ENCODE assay signal across 10 cellular contexts in the genomic region with DNA sequence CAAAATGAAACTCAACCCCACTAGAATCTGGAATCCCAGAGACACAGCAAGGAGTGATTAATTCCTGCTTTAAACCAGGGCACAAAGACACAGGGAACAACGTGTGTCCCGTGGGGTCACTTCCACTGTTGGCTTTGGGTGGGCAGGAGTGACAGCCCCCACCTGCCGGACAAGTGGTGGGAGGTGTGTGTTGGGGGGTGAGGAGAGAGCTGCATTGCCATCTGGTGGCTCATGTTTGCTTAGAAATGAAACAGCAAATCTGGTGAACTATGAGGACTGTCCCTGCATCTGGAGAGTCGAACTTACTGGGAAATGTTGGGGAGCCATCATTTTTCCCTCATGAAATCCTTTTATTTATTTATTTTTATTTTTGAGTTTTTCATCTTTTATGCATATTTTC.
A peak's percentile ranks its signal among the peaks of the same experiment; 100 is the strongest.
DNase-seq lines count a peak whose midpoint lies in the region; ATAC-seq, FAIRE-seq and TF ChIP-seq lines count a peak whose summit lies in the region.
"Had no signal": no experiment of that assay in that cellular context is flagged by ENCODE, and none has a peak within 500 bp of the region (broad histone marks: within the 10 kb centered on the region; RNA-seq: fewer than 3 reads in every experiment).

No MANE protein-coding gene starts in this region.

- H2BK120ac ChIP-seq in trophoblast cell (ENCODE audit: insufficient read depth, low read length, poor library complexity), result no peak overlapping the region

- TF ChIP-seq RAD21 in HepG2 (CRISPR knock-in tag; IDR thresholded peaks at IDR 0.05), result no peak

- TF ChIP-seq EP300 in HepG2 (IDR thresholded peaks at IDR 0.05; ENCODE audit: low read depth in 2 of 2, low read length in 2 of 2) (no peak), HepG2 (CRISPR knock-in tag; IDR thresholded peaks at IDR 0.05; ENCODE audit: borderline replicate concordance) (no peak)

- H3K4ac ChIP-seq in trophoblast cell (ENCODE audit: low read depth, low read length), result no peak overlapping the region

- H3K14ac ChIP-seq in trophoblast cell (ENCODE audit: low read length), result no peak overlapping the region

- H2BK12ac ChIP-seq in trophoblast cell (ENCODE audit: low read length), result no peak overlapping the region

- H3K36me3 ChIP-seq in HepG2 (replicated peaks in 1 of 2; ENCODE audit: control insufficient read depth in 1 of 2, insufficient read depth in 2 of 2, low read length in 2 of 2) (no peaks in the 10 kb centered on the region), right lobe of liver (no peaks in the 10 kb centered on the region), uterus (no peaks in the 10 kb centered on the region), trophoblast cell (ENCODE audit: control insufficient read depth in 1 of 2, insufficient read depth in 2 of 2, low read length in 2 of 2) (no peaks in the 10 kb centered on the region)

- intact Hi-C loops in HepG2 (cut with micrococcal nuclease; ENCODE audit: unreplicated experiment), result no loop called here
- intact Hi-C loops in right lobe of liver (cut with DNase I), result no loop called here
- intact Hi-C loops in uterus (cut with DNase I; ENCODE audit: low total_unique reads), result loop anchor here (10.0 kb wide), 1 partner anchor 369 kb away; no protein-coding TSS in a partner anchor

- H3K4me1 ChIP-seq in HepG2 (ENCODE audit: insufficient read depth, low read length) (peaks cover 19% of the 10 kb centered on the region), right lobe of liver (no peaks in the 10 kb centered on the region), uterus (no peaks in the 10 kb centered on the region), trophoblast cell (ENCODE audit: control insufficient read depth in 1 of 2, insufficient read depth in 2 of 2, low read length in 2 of 2) (peaks cover 0 to 2% of the 10 kb centered on the region in 2 experiments)

- TF ChIP-seq POLR2A in HepG2 (IDR thresholded peaks at IDR 0.05; ENCODE audit: insufficient read depth in 1 of 2, low read depth in 2 of 2, low read length in 2 of 2) (no peak), right lobe of liver (IDR thresholded peaks at IDR 0.05) (no peak), uterus (IDR thresholded peaks at IDR 0.05) (no peak)

- no peak overlapping the region for H4K91ac ChIP-seq in trophoblast cell (ENCODE audit: low read depth, low read length)

- H3K23ac ChIP-seq in trophoblast cell (ENCODE audit: low read length), result no peak overlapping the region

- 6% methylated on average over 4 of the region's 4 CpGs for WGBS in HepG2 (ENCODE audit: low lambda C conversion rate)
- WGBS in right lobe of liver (ENCODE audit: insufficient coverage, low coverage, low lambda C conversion rate, missing lambda C conversion rate), result 18% methylated on average over 4 of the region's 4 CpGs
- no CpG with 5 or more reads among the region's 4 CpGs for WGBS in trophoblast cell (ENCODE audit: extremely low coverage, insufficient coverage, insufficient read length)

- H2AFZ ChIP-seq in HepG2 (ENCODE audit: low read length) (no peak overlapping the region), trophoblast cell (ENCODE audit: insufficient read depth, low read length, poor library complexity) (no peak overlapping the region)

- H3K27me3 ChIP-seq in HepG2 (ENCODE audit: control insufficient read depth in 1 of 2, insufficient read depth in 2 of 2, low read length in 2 of 2) (peaks cover 7 to 33% of the 10 kb centered on the region in 2 experiments; a peak in 4 of 5 replicates), right lobe of liver (no peaks in the 10 kb centered on the region), uterus (no peaks in the 10 kb centered on the region), trophoblast cell (ENCODE audit: insufficient read depth, low read length) (peaks cover 2% of the 10 kb centered on the region)

- no peak overlapping the region for H3K9ac ChIP-seq in HepG2 (ENCODE audit: insufficient read depth, low read depth, low read length)
- no peak overlapping the region for H3K9ac ChIP-seq in trophoblast cell (ENCODE audit: low read length)

- DNase-seq in HepG2 (ENCODE audit: low spot score) (no peak), right lobe of liver (no peak), RWPE1 (ENCODE audit: low spot score) (peak; percentile 15), foreskin fibroblast (peak in 1 of 2 donors; percentile 19), uterus (no peak), trophoblast cell (no peak), inferior parietal cortex (ENCODE audit: extremely low spot score) (no peak)
- DNase-seq: activated naive CD4-positive, alpha-beta T cell treated with anti-CD3 and anti-CD28 coated beads, Interleukin-2, amount 50 U/mL, for 16 hours; stimulated activated naive CD4-positive, alpha-beta T cell had no signal

- TF ChIP-seq CTCF in HepG2 (CRISPR knock-in tag; IDR thresholded peaks at IDR 0.05), result peak; percentile 61
- TF ChIP-seq CTCF in right lobe of liver (IDR thresholded peaks at IDR 0.05), result peak in 2 of 4 donors; percentile 12 to 14
- TF ChIP-seq CTCF in RWPE1 (conservative IDR thresholded peaks at IDR 0.05; ENCODE audit: low read depth), result peak; percentile 54; the same call in 1 of the 2 replicates
- peak; percentile 46 for TF ChIP-seq CTCF in foreskin fibroblast (IDR thresholded peaks at IDR 0.05; ENCODE audit: low read depth, low read length)
- TF ChIP-seq CTCF in uterus (IDR thresholded peaks at IDR 0.05), result peak in 3 of 4 experiments; percentile 21 to 40 (median 37)

- CTCF ChIA-PET in HepG2 (lab: Yijun Ruan, JAX; ENCODE audit: low intra/inter-chr PET ratio, low total read pairs), result no interaction called here
- CTCF ChIA-PET in RWPE1 (lab: Yijun Ruan, JAX), result no interaction called here

- no peak overlapping the region for H3K27ac ChIP-seq in HepG2 (ENCODE audit: extremely low read length, insufficient read depth, low read length)
- H3K27ac ChIP-seq in right lobe of liver, result no peak overlapping the region
- H3K27ac ChIP-seq in RWPE1, result no peak overlapping the region
- no peak overlapping the region for H3K27ac ChIP-seq in uterus
- no peak overlapping the region for H3K27ac ChIP-seq in trophoblast cell (ENCODE audit: low read depth, low read length)

- no peaks in the 10 kb centered on the region for H3K79me1 ChIP-seq in trophoblast cell (ENCODE audit: low read length)

- no peak overlapping the region for H2AK5ac ChIP-seq in trophoblast cell (ENCODE audit: low read length)

- H3K79me2 ChIP-seq in HepG2 (ENCODE audit: insufficient read depth, low read length), result no peaks in the 10 kb centered on the region
- H3K79me2 ChIP-seq in trophoblast cell (ENCODE audit: control insufficient read depth, insufficient read depth, low read length, poor library complexity), result no peaks in the 10 kb centered on the region

- POLR2A ChIA-PET in HepG2 (lab: Yijun Ruan, JAX), result no interaction called here
- POLR2A ChIA-PET in RWPE1 (lab: Yijun Ruan, JAX; ENCODE audit: low non-redundant PET), result no interaction called here

- ATAC-seq in HepG2, result peak; percentile 51
- no peak for ATAC-seq in right lobe of liver
- no peak for ATAC-seq in GM19351 (IDR thresholded peaks at IDR 0.05; ENCODE audit: unreplicated experiment)

- FAIRE-seq in HepG2 (lab: Jason Lieb, UNC), result peak; percentile 23

- H4K8ac ChIP-seq in trophoblast cell (ENCODE audit: low read depth, low read length), result no peak overlapping the region

- H2BK5ac ChIP-seq in trophoblast cell (ENCODE audit: low read depth, low read length, poor library complexity), result no peak overlapping the region

- H3K18ac ChIP-seq in trophoblast cell (ENCODE audit: low read length), result no peak overlapping the region

- no peak overlapping the region for H4K12ac ChIP-seq in trophoblast cell (ENCODE audit: low read depth, low read length)

- peak overlapping the region; percentile 50 for H3K4me2 ChIP-seq in HepG2 (ENCODE audit: low read depth, low read length)
- no peak overlapping the region for H3K4me2 ChIP-seq in trophoblast cell (ENCODE audit: low read length)

- H4K20me1 ChIP-seq in HepG2 (ENCODE audit: insufficient read depth, low read length), result no peaks in the 10 kb centered on the region

- no peaks in the 10 kb centered on the region for H3K9me3 ChIP-seq in HepG2 (ENCODE audit: low read length)
- H3K9me3 ChIP-seq in right lobe of liver, result no peaks in the 10 kb centered on the region
- no peaks in the 10 kb centered on the region for H3K9me3 ChIP-seq in uterus
- H3K9me3 ChIP-seq in trophoblast cell (ENCODE audit: insufficient read depth, low read depth, low read length), result peaks cover 2% of the 10 kb centered on the region

- H3K4me3 ChIP-seq in HepG2 (replicated peaks in 1 of 3; ENCODE audit: insufficient read depth in 1 of 3, low read depth in 2 of 3, low read length in 3 of 3) (no peak overlapping the region), right lobe of liver (no peak overlapping the region), foreskin fibroblast (ENCODE audit: low read depth in 1 of 2, low read length in 2 of 2) (peak overlapping the region in 1 of 2 donors; percentile 45), uterus (no peak overlapping the region), trophoblast cell (ENCODE audit: low read depth, low read length) (no peak overlapping the region)

- in situ Hi-C loops in HepG2 (cut with HindIII; ENCODE audit: extremely low pct_ligation_motif_present, low pct_unique_long_range_greater_than_20kb), result no loop called here

- no TSS peak for BruUV-seq in HepG2 (replicated peaks; lab: Mats Ljungman, UMichigan)

TF ChIP-seq in HepG2, 621 proteins besides CTCF, POLR2A, EP300 and RAD21:
- TF ChIP-seq, protein P1, sequence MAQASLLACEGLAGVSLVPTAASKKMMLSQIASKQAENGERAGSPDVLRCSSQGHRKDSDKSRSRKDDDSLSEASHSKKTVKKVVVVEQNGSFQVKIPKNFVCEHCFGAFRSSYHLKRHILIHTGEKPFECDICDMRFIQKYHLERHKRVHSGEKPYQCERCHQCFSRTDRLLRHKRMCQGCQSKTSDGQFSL (CRISPR knock-in tag; IDR thresholded peaks at IDR 0.05), result 0 out of 2 replicates have a peak, but pooled peaks have one; percentile 61
- TF ChIP-seq ZNF367 (CRISPR knock-in tag; IDR thresholded peaks at IDR 0.05; ENCODE audit: borderline replicate concordance) (no peak), STAG1 (CRISPR knock-in tag; IDR thresholded peaks at IDR 0.05) (peak; percentile 28; the same call in 1 of the 2 replicates)
- TF ChIP-seq, protein P2, sequence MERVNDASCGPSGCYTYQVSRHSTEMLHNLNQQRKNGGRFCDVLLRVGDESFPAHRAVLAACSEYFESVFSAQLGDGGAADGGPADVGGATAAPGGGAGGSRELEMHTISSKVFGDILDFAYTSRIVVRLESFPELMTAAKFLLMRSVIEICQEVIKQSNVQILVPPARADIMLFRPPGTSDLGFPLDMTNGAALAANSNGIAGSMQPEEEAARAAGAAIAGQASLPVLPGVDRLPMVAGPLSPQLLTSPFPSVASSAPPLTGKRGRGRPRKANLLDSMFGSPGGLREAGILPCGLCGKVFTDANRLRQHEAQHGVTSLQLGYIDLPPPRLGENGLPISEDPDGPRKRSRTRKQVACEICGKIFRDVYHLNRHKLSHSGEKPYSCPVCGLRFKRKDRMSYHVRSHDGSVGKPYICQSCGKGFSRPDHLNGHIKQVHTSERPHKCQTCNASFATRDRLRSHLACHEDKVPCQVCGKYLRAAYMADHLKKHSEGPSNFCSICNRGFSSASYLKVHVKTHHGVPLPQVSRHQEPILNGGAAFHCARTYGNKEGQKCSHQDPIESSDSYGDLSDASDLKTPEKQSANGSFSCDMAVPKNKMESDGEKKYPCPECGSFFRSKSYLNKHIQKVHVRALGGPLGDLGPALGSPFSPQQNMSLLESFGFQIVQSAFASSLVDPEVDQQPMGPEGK (CRISPR knock-in tag; IDR thresholded peaks at IDR 0.05), result peak; percentile 74
